Comparison of ENCODE assay signal across 12 cellular contexts in genomic region chr12:111462134-111462821, GRCh38. TPM values are rescaled to one million over a fixed set of nuclear protein-coding genes. Genes with fewer than 3 reads are reported as not detected.
DNase-seq lines count a peak whose midpoint lies in the region; ATAC-seq and TF ChIP-seq lines count a peak whose summit lies in the region.
"Had no signal": no experiment of that assay in that cellular context is flagged by ENCODE, and none has a peak within 500 bp of the region (broad histone marks: within the 10 kb centered on the region; RNA-seq: fewer than 3 reads in every experiment).

No MANE protein-coding gene starts in this region.

- H3K4me1 ChIP-seq in OCI-LY7 (ENCODE audit: insufficient read depth, low read length, poor library complexity, severe bottlenecking) = peaks cover 18% of the 10 kb centered on the region
- H3K4me1 ChIP-seq: SJCRH30 had no signal

- no peak overlapping the region for H2AFZ ChIP-seq in OCI-LY7 (ENCODE audit: low read length)

- no peaks in the 10 kb centered on the region for H4K20me1 ChIP-seq in OCI-LY7 (ENCODE audit: insufficient read depth, low read length)

- H3K79me2 ChIP-seq in OCI-LY7 (ENCODE audit: insufficient read depth, low read depth, low read length) = no peaks in the 10 kb centered on the region

- H3K36me3 ChIP-seq in OCI-LY7 (ENCODE audit: insufficient read depth, low read length) = peaks cover 59% of the 10 kb centered on the region

- H3K9me2 ChIP-seq in OCI-LY7 (ENCODE audit: insufficient read depth, low read length) = no peaks in the 10 kb centered on the region

- ATAC-seq in GM21423 (IDR thresholded peaks at IDR 0.05; ENCODE audit: unreplicated experiment) = peak; percentile 53
- no peak for ATAC-seq in left colon

- POLR2A ChIA-PET in AG04449 (lab: Yijun Ruan, JAX) (interaction anchor here (1.2 kb wide), 1 partner anchor 11 kb away, joined by 3 read pairs; no protein-coding TSS in a partner anchor), OCI-LY7 (lab: Charles Lee) (interaction anchor here (0.6 to 1.4 kb wide), 3 partner anchors 10 to 59 kb away, joined by 3 to 4 read pairs (median 4); no protein-coding TSS in a partner anchor)

- intact Hi-C loops in OCI-LY7 (cut with micrococcal nuclease; ENCODE audit: unreplicated experiment) (no loop called here), left colon (cut with DNase I, micrococcal nuclease) (no loop called here)

- DNase-seq in AG04449 (ENCODE audit: low read depth, low spot score) (peak; percentile 78), OCI-LY7 (ENCODE audit: low spot score) (no peak), fibroblast of gingiva (ENCODE audit: low read depth) (peak; percentile 94), HUDEP-2 (lab: John Stamatoyannopoulos, UW; ENCODE audit: unreplicated experiment in 76 of 76) (no peak), NK-92 (lab: John Stamatoyannopoulos, UW; ENCODE audit: unreplicated experiment) (no peak), left colon (no peak), SHP77 (lab: John Stamatoyannopoulos, UW) (no peak)
- DNase-seq: activated CD4-positive, alpha-beta memory T cell treated with anti-CD3 and anti-CD28 coated beads, Interleukin-2, amount 10 ng/mL, durations not matched to agents 7 days and 5 days; islet precursor cell; SJCRH30; stimulated activated CD4-positive, alpha-beta T cell treated with anti-CD3 and anti-CD28 coated beads, Interleukin-15, amount 100 ng/mL, for 24 hours had no signal

- CTCF ChIA-PET in AG04449 (lab: Yijun Ruan, JAX) (interaction anchor here (1.4 to 33.6 kb wide), 3 partner anchors 12 to 60 kb away, joined by 3 to 899 read pairs (median 75); partner anchors contain the start of gene SH2B3), OCI-LY7 (lab: Charles Lee; ENCODE audit: unreplicated experiment) (interaction anchor here (0.8 kb wide), 1 partner anchor 65 kb away, joined by 3 read pairs; no protein-coding TSS in a partner anchor)

- peak overlapping the region; percentile 18 for H3K4me2 ChIP-seq in OCI-LY7 (ENCODE audit: low read length)

- H3K9me3 ChIP-seq in OCI-LY7 (ENCODE audit: low read length) = 0 out of 2 replicates have a peak, but pooled peaks cover 9% of the 10 kb centered on the region
- H3K9me3 ChIP-seq: SJCRH30 had no signal

- peak overlapping the region; percentile 46 for H3K27ac ChIP-seq in OCI-LY7 (ENCODE audit: low read depth, low read length, poor library complexity, severe bottlenecking)
- H3K27ac ChIP-seq: SJCRH30 had no signal

- TF ChIP-seq CTCF in AG04449 (IDR thresholded peaks at IDR 0.05; ENCODE audit: insufficient read depth, low read length, missing control alignments) (no peak), OCI-LY7 (conservative IDR thresholded peaks at IDR 0.05; ENCODE audit: low read length) (no peak)

- BruUV-seq in OCI-LY7 (replicated peaks; lab: Mats Ljungman, UMichigan) = no TSS peak

- H3K4me3 ChIP-seq in AG04449 (ENCODE audit: low read depth, low read length) (no peak overlapping the region), OCI-LY7 (ENCODE audit: low read depth, low read length, poor library complexity, severe bottlenecking) (no peak overlapping the region)
- H3K4me3 ChIP-seq: SJCRH30 had no signal

RNA-seq across cellular contexts. Expression of gene SH2B3, which starts 56.6 kb away (rescaled TPM):
- total RNA-seq in OCI-LY7 (2014; rRNA removed; shearing (Covaris generic)) = 16.3 and 25.8 TPM in 2 replicates
- total RNA-seq in OCI-LY7 (2022) (45.9 and 51.3 TPM in 2 replicates), left colon (10 to 100 TPM; 22.9 to 27.1 TPM)

Comparison
In these comparisons a context has a peak if more than half of its experiments do, and no peak if none do; other contexts are left out.
1. DNase-seq: peak in AG04449 (single experiment) and fibroblast of gingiva (single experiment); none in OCI-LY7 (single experiment), HUDEP-2 (0 of 76), NK-92 (single experiment), left colon (0 of 2) and SHP77 (0 of 2).